24 cellular contexts compared by ENCODE assay signal in genomic region chr1:6124341-6124740, GRCh38. TPM values are rescaled to one million over a fixed set of nuclear protein-coding genes. Genes with fewer than 3 reads are reported as not detected.
"Had no signal": no experiment of that assay in that cellular context is flagged by ENCODE, and none has a peak within 500 bp of the region (broad histone marks: within the 10 kb centered on the region; RNA-seq: fewer than 3 reads in every experiment).

No MANE protein-coding gene starts in this region.

- H3K27me3 ChIP-seq: thyroid gland, uterus had no signal

- H3K36me3 ChIP-seq: gastroesophageal sphincter, left ventricle myocardium inferior, neutrophil, suprapubic skin, thyroid gland, uterus had no signal

- H3K4me2 ChIP-seq: smooth muscle cell had no signal

- H3K36me3 Mint-ChIP-seq: immature natural killer cell; naive thymus-derived CD4-positive, alpha-beta T cell; stimulated activated effector memory CD8-positive, alpha-beta T cell treated with anti-CD3 and anti-CD28 coated beads, Interleukin-12 subunit alpha, Interleukin-12 subunit beta, amount 100 ng/mL, for 72 hours; type B pancreatic cell had no signal

- ATAC-seq: effector memory CD8-positive, alpha-beta T cell; gastroesophageal sphincter; left cardiac atrium; naive thymus-derived CD4-positive, alpha-beta T cell; psoas muscle; stimulated activated effector memory CD8-positive, alpha-beta T cell treated with anti-CD3 and anti-CD28 coated beads, Interleukin-12 subunit alpha, Interleukin-12 subunit beta, amount 100 ng/mL, for 72 hours; stimulated activated naive CD8-positive, alpha-beta T cell treated with anti-CD3 and anti-CD28 coated beads, Interleukin-15, Interleukin-2, amounts not matched to agents 100 U/mL and 50 U/mL, for 24 hours had no signal

- FAIRE-seq: colon, keratinocyte had no signal

- H3K27ac ChIP-seq: epithelial cell of prostate, esophagus muscularis mucosa, gastroesophageal sphincter, left ventricle myocardium inferior, neutrophil, psoas muscle, suprapubic skin, thyroid gland, uterus had no signal

- H3K9me3 ChIP-seq: esophagus muscularis mucosa, gastroesophageal sphincter, left ventricle myocardium inferior, neutrophil, psoas muscle, suprapubic skin, thyroid gland, uterus had no signal

- H3K4me3 ChIP-seq: esophagus muscularis mucosa, gastroesophageal sphincter, left ventricle myocardium inferior, psoas muscle, smooth muscle cell, suprapubic skin, thyroid gland, uterus had no signal

- H3K4me1 ChIP-seq: thyroid gland, uterus had no signal

- H3K4me3 Mint-ChIP-seq: dendritic cell treated with granulocyte-macrophage colony-stimulating factor and Interleukin-4, amounts not matched to agents 40 ng/mL and 50 ng/mL, for 4 days; effector memory CD8-positive, alpha-beta T cell; immature natural killer cell; naive thymus-derived CD4-positive, alpha-beta T cell; nephron progenitor cell; stimulated activated effector memory CD8-positive, alpha-beta T cell treated with anti-CD3 and anti-CD28 coated beads, Interleukin-12 subunit alpha, Interleukin-12 subunit beta, amount 100 ng/mL, for 72 hours; type B pancreatic cell had no signal

- H3K27ac Mint-ChIP-seq: dendritic cell treated with granulocyte-macrophage colony-stimulating factor and Interleukin-4, amounts not matched to agents 40 ng/mL and 50 ng/mL, for 4 days; effector memory CD8-positive, alpha-beta T cell; immature natural killer cell; naive thymus-derived CD4-positive, alpha-beta T cell; nephron progenitor cell; stimulated activated effector memory CD8-positive, alpha-beta T cell treated with anti-CD3 and anti-CD28 coated beads, Interleukin-12 subunit alpha, Interleukin-12 subunit beta, amount 100 ng/mL, for 72 hours; type B pancreatic cell had no signal

- DNase-seq: effector memory CD8-positive, alpha-beta T cell; immature natural killer cell; left cardiac atrium; left ventricle myocardium inferior; naive thymus-derived CD4-positive, alpha-beta T cell; nephron progenitor cell; retina; stimulated activated CD4-positive, alpha-beta T cell treated with anti-CD3 and anti-CD28 coated beads, Interleukin-4, amount 100 ng/mL, for 1 hour; stimulated activated CD8-positive, alpha-beta memory T cell treated with anti-CD3 and anti-CD28 coated beads, Interleukin-4, amount 100 ng/mL, for 48 hours; stimulated activated naive CD8-positive, alpha-beta T cell treated with anti-CD3 and anti-CD28 coated beads, Interleukin-15, Interleukin-2, amounts not matched to agents 100 U/mL and 50 U/mL, for 24 hours; thyroid gland; uterus had no signal

- H3K9me3 Mint-ChIP-seq: dendritic cell treated with granulocyte-macrophage colony-stimulating factor and Interleukin-4, amounts not matched to agents 40 ng/mL and 50 ng/mL, for 4 days; effector memory CD8-positive, alpha-beta T cell; immature natural killer cell; nephron progenitor cell; stimulated activated effector memory CD8-positive, alpha-beta T cell treated with anti-CD3 and anti-CD28 coated beads, Interleukin-12 subunit alpha, Interleukin-12 subunit beta, amount 100 ng/mL, for 72 hours; type B pancreatic cell had no signal

RNA-seq across cellular contexts. Expression of gene CHD5, which starts 55.8 kb away (rescaled TPM):
- polyA plus RNA-seq: naive thymus-derived CD4-positive, alpha-beta T cell; smooth muscle cell had no signal
